14 cellular contexts compared by ENCODE assay signal in the genomic region with DNA sequence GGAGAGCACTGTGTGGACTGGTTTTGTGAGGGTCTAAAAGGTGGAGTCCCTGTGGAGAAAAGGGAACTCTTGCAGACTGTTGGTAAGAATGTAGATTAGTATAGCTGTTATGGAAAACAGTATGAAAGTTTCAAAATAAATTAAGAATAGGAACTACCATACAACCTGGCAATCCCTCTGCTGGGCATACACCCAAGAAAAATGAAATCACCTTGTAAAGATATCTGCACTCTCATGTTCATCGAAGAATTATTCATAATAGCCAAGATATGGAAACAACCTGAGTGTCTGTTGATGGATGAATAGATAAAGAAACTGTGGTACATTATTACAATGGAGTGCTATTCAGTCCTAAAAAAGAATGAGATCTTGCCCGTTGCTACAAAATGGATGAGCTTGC.
DNase-seq lines count a peak whose midpoint lies in the region; ATAC-seq and TF ChIP-seq lines count a peak whose summit lies in the region.
"Had no signal": no experiment of that assay in that cellular context is flagged by ENCODE, and none has a peak within 500 bp of the region (broad histone marks: within the 10 kb centered on the region; RNA-seq: fewer than 3 reads in every experiment).

No MANE protein-coding gene starts in this region.

- H3K36me3 ChIP-seq in SK-N-SH (replicated peaks in 1 of 2; ENCODE audit: control insufficient read depth in 1 of 2, insufficient read depth in 2 of 2, low read length in 1 of 2) (no peaks in the 10 kb centered on the region), PC-3 (ENCODE audit: low read depth, low read length) (no peaks in the 10 kb centered on the region), tibial nerve (no peaks in the 10 kb centered on the region), lower lobe of right lung (no peaks in the 10 kb centered on the region)

- no peaks in the 10 kb centered on the region for H3K9me2 ChIP-seq in SK-N-SH
- no peaks in the 10 kb centered on the region for H3K9me2 ChIP-seq in PC-3 (replicated peaks; ENCODE audit: low read length)

- WGBS in SK-N-SH (ENCODE audit: low lambda C conversion rate) = 53% methylated on average over 2 of the region's 2 CpGs
- 69% methylated on average over 2 of the region's 2 CpGs for WGBS in tibial nerve, 2 donors

- H3K9me3 ChIP-seq in SK-N-SH (no peaks in the 10 kb centered on the region), PC-3 (ENCODE audit: low read length) (no peaks in the 10 kb centered on the region), tibial nerve (no peaks in the 10 kb centered on the region), lower lobe of right lung (no peaks in the 10 kb centered on the region)
- H3K9me3 ChIP-seq: A549 had no signal

- intact Hi-C loops in PC-3 (cut with micrococcal nuclease) = loop anchor here (2.0 kb wide), 1 partner anchor 19 kb away; no protein-coding TSS in a partner anchor
- intact Hi-C loops in lower lobe of right lung (cut with DNase I) = no loop called here

- no peak overlapping the region for H3K4me2 ChIP-seq in SK-N-SH
- H3K4me2 ChIP-seq in PC-3 (ENCODE audit: low read length) = peak overlapping the region; percentile 34
- H3K4me2 ChIP-seq: A549 had no signal

- no peak for TF ChIP-seq EP300 in SK-N-SH (IDR thresholded peaks at IDR 0.05; ENCODE audit: borderline replicate concordance in 1 of 2, low read depth in 1 of 2, low read length in 1 of 2)
- TF ChIP-seq EP300 in tibial nerve (IDR thresholded peaks at IDR 0.05) = no peak

- H3K9ac ChIP-seq in SK-N-SH (no peak overlapping the region), PC-3 (ENCODE audit: low read length) (no peak overlapping the region)

- no peaks in the 10 kb centered on the region for H4K20me1 ChIP-seq in SK-N-SH (ENCODE audit: insufficient read depth)
- H4K20me1 ChIP-seq in PC-3 (ENCODE audit: low read length) = no peaks in the 10 kb centered on the region

- DNase-seq in SK-N-SH (no peak), PC-3 (peak; percentile 89), epithelial cell of esophagus (ENCODE audit: low read depth) (peak; percentile 38), NCI-H446 (lab: John Stamatoyannopoulos, UW) (no peak), tibial nerve (ENCODE audit: low spot score in 2 of 2) (no peak), lower lobe of right lung (no peak)
- DNase-seq: AML-193; CD4-positive, alpha-beta memory T cell; DMS79 treated with DMSO at 0.1 percent for 48 hours; H9 had no signal

- no peaks in the 10 kb centered on the region for H3K79me2 ChIP-seq in SK-N-SH (ENCODE audit: insufficient read depth)
- no peaks in the 10 kb centered on the region for H3K79me2 ChIP-seq in PC-3 (ENCODE audit: low read length)

- no peak for TF ChIP-seq POLR2A in tibial nerve (IDR thresholded peaks at IDR 0.05)

- H3K27ac ChIP-seq in SK-N-SH (ENCODE audit: low read depth in 2 of 2, low read length in 1 of 2) (no peak overlapping the region), PC-3 (ENCODE audit: low read length) (peak overlapping the region; percentile 33), tibial nerve (no peak overlapping the region), lower lobe of right lung (no peak overlapping the region)
- H3K27ac ChIP-seq: 22Rv1, A549 had no signal

- H3K4me1 ChIP-seq in SK-N-SH (ENCODE audit: control insufficient read depth in 1 of 2, insufficient read depth in 2 of 2, low read depth in 1 of 2, low read length in 1 of 2) (peaks cover 0 to 8% of the 10 kb centered on the region in 2 experiments; a peak in 1 of 4 replicates), PC-3 (ENCODE audit: insufficient read depth, low read length) (peaks cover 37% of the 10 kb centered on the region), tibial nerve (no peaks in the 10 kb centered on the region), lower lobe of right lung (no peaks in the 10 kb centered on the region)

- no peaks in the 10 kb centered on the region for H3K27me3 ChIP-seq in SK-N-SH (ENCODE audit: insufficient read depth)
- H3K27me3 ChIP-seq in PC-3 (ENCODE audit: low read length) = no peaks in the 10 kb centered on the region
- H3K27me3 ChIP-seq in tibial nerve = no peaks in the 10 kb centered on the region
- H3K27me3 ChIP-seq in lower lobe of right lung (ENCODE audit: low read depth) = peaks cover 6% of the 10 kb centered on the region

- CTCF ChIA-PET in SK-N-SH (lab: Yijun Ruan, JAX) (interaction anchor here (1.3 kb wide), 1 partner anchor 48 kb away, joined by 5 read pairs; no protein-coding TSS in a partner anchor), PC-3 (lab: Charles Lee) (no interaction called here)

- no TSS peak for BruUV-seq in PC-3 (replicated peaks; lab: Mats Ljungman, UMichigan)

- POLR2A ChIA-PET in SK-N-SH (lab: Yijun Ruan, JAX) (no interaction called here), PC-3 (lab: Charles Lee; ENCODE audit: unreplicated experiment) (no interaction called here)

- H3F3A ChIP-seq in SK-N-SH (replicated peaks; ENCODE audit: insufficient read depth) (no peaks in the 10 kb centered on the region), PC-3 (ENCODE audit: low read length, unreplicated experiment) (no peaks in the 10 kb centered on the region)

- no peak for TF ChIP-seq RAD21 in SK-N-SH (IDR thresholded peaks at IDR 0.05; ENCODE audit: low read length)

- TF ChIP-seq CTCF in SK-N-SH (IDR thresholded peaks at IDR 0.05) (no peak), PC-3 (conservative IDR thresholded peaks at IDR 0.05; ENCODE audit: low read depth, low read length) (no peak), epithelial cell of esophagus (IDR thresholded peaks at IDR 0.05; ENCODE audit: insufficient read depth, low read depth, low read length, missing control alignments) (no peak), tibial nerve (IDR thresholded peaks at IDR 0.05) (no peak), lower lobe of right lung (IDR thresholded peaks at IDR 0.05) (no peak)

- H2AFZ ChIP-seq in SK-N-SH (ENCODE audit: low read depth) = no peak overlapping the region
- H2AFZ ChIP-seq in PC-3 (ENCODE audit: low read length) = no peak overlapping the region

- H3K4me3 ChIP-seq in SK-N-SH (ENCODE audit: low read depth in 2 of 2, low read length in 1 of 2) (no peak overlapping the region), PC-3 (ENCODE audit: low read length) (no peak overlapping the region), epithelial cell of esophagus (ENCODE audit: low read length) (no peak overlapping the region), tibial nerve (no peak overlapping the region), lower lobe of right lung (no peak overlapping the region)
- H3K4me3 ChIP-seq: A549, GM12878 had no signal

- no peak for ATAC-seq in SK-N-SH treated with all-trans-retinoic acid at 6 μM for 48 hours
- peak; percentile 56 for ATAC-seq in PC-3
- ATAC-seq in lower lobe of right lung = no peak
- ATAC-seq: A549, GM12878 had no signal

TF ChIP-seq in SK-N-SH treated with all-trans-retinoic acid at 6 μM for 48 hours, 23 proteins besides CTCF, POLR2A, EP300 and RAD21:
- peak; percentile 87 for TF ChIP-seq ZNF8 (CRISPR knock-in tag; IDR thresholded peaks at IDR 0.05)
- TF ChIP-seq TCF4 (CRISPR knock-in tag; IDR thresholded peaks at IDR 0.05; ENCODE audit: borderline replicate concordance) = no peak
TF ChIP-seq in SK-N-SH treated with all-trans-retinoic acid at 6 μM for 48 hours: peak in this region for 1.

TF ChIP-seq in SK-N-SH, 30 proteins besides CTCF, POLR2A, EP300 and RAD21:
- TF ChIP-seq RXRA (IDR thresholded peaks at IDR 0.05; ENCODE audit: borderline replicate concordance, low read depth) = no peak
- TF ChIP-seq SMC3 (IDR thresholded peaks at IDR 0.05; ENCODE audit: low read depth, low read length) = no peak
- TF ChIP-seq TCF12 (IDR thresholded peaks at IDR 0.05) = no peak
- no peak for TF ChIP-seq NFIC (IDR thresholded peaks at IDR 0.05; ENCODE audit: borderline replicate concordance)
- no peak for TF ChIP-seq PBX3 (IDR thresholded peaks at IDR 0.05)
- TF ChIP-seq TAF1 (IDR thresholded peaks at IDR 0.05; ENCODE audit: borderline replicate concordance, low read depth, low read length) = no peak
- TF ChIP-seq GATA2 (CRISPR knock-in tag; IDR thresholded peaks at IDR 0.05) = no peak
- TF ChIP-seq FOXM1 (IDR thresholded peaks at IDR 0.05; ENCODE audit: low read depth) = no peak
- TF ChIP-seq, protein P1, sequence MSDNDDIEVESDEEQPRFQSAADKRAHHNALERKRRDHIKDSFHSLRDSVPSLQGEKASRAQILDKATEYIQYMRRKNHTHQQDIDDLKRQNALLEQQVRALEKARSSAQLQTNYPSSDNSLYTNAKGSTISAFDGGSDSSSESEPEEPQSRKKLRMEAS (IDR thresholded peaks at IDR 0.05; ENCODE audit: low read depth) = no peak
- no peak for TF ChIP-seq FOXJ3 (CRISPR knock-in tag; IDR thresholded peaks at IDR 0.05)
- no peak for TF ChIP-seq EZH2phosphoT487 (IDR thresholded peaks at IDR 0.05; ENCODE audit: borderline replicate concordance, low read depth)
- TF ChIP-seq, protein P2, sequence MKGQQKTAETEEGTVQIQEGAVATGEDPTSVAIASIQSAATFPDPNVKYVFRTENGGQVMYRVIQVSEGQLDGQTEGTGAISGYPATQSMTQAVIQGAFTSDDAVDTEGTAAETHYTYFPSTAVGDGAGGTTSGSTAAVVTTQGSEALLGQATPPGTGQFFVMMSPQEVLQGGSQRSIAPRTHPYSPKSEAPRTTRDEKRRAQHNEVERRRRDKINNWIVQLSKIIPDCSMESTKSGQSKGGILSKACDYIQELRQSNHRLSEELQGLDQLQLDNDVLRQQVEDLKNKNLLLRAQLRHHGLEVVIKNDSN (IDR thresholded peaks at IDR 0.05; ENCODE audit: borderline replicate concordance, low read depth) = no peak

Comparison
In these comparisons a context has a peak if more than half of its experiments do, and no peak if none do; other contexts are left out.
1. DNase-seq: peak in PC-3 (single experiment) and epithelial cell of esophagus (single experiment); none in SK-N-SH (single experiment), NCI-H446 (0 of 2), tibial nerve (0 of 2) and lower lobe of right lung (single experiment).